ENCODE assay signal across 16 cellular contexts in the genomic region with DNA sequence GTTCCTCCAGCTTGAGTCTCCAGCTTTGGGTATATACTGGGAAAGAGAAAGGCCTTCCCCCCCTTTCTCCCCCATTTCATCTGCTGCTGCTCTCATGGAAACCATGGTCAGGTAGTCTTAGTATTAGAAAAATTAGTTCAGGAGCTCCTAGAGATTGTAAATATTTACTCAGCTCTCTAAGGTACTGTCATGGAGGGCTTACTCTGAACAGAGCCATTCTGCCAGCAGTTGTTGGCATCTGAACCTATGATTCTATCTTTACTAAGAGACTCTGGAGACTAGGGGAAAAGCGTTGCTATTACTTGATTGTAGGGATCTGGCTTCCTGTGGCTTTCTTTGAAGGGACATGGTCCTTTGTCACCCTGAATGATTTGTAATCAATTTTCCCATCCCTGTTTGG. TPM values are rescaled to one million over a fixed set of nuclear protein-coding genes. Genes with fewer than 3 reads are reported as not detected.
DNase-seq lines count a peak whose midpoint lies in the region; ATAC-seq and TF ChIP-seq lines count a peak whose summit lies in the region.
"Had no signal": no experiment of that assay in that cellular context is flagged by ENCODE, and none has a peak within 500 bp of the region (broad histone marks: within the 10 kb centered on the region; RNA-seq: fewer than 3 reads in every experiment).

No MANE protein-coding gene starts in this region.

- H3K4me1 ChIP-seq in ascending aorta (peaks cover 4 to 51% of the 10 kb centered on the region in 2 donors), SJCRH30 (no peaks in the 10 kb centered on the region)

- no peak overlapping the region for H3K4me3 Mint-ChIP-seq in osteocyte (ENCODE audit: unreplicated experiment)
- H3K4me3 Mint-ChIP-seq: CD4-positive, alpha-beta T cell had no signal

- no peak for ATAC-seq in HG03159 (IDR thresholded peaks at IDR 0.05; ENCODE audit: unreplicated experiment)

- DNase-seq in DMS153 treated with DMSO at 0.1 percent for 48 hours (lab: John Stamatoyannopoulos, UW; ENCODE audit: unreplicated experiment) (peak; percentile 67), MG63 (peak; percentile 30), ascending aorta (ENCODE audit: low spot score in 2 of 2) (no peak), osteocyte (ENCODE audit: extremely low spot score, unreplicated experiment) (no peak), SJCRH30 (no peak), OCI-M2 (lab: John Stamatoyannopoulos, UW; ENCODE audit: unreplicated experiment) (no peak), posterior vena cava (ENCODE audit: low spot score) (no peak)
- DNase-seq: activated CD8-positive, alpha-beta memory T cell treated with anti-CD3 and anti-CD28 coated beads for 24 hours; activated naive CD4-positive, alpha-beta T cell treated with anti-CD3 and anti-CD28 coated beads, Interleukin-2, amount 50 U/mL, for 16 hours; CD4-positive, alpha-beta T cell; cerebellar nuclear complex; GDM1; NCI-H187 treated with DMSO at 0.1 percent for 48 hours had no signal

- H3K36me3 Mint-ChIP-seq in osteocyte (ENCODE audit: unreplicated experiment) = no peaks in the 10 kb centered on the region

- H3K27ac Mint-ChIP-seq in osteocyte (ENCODE audit: unreplicated experiment) = peak overlapping the region; percentile 9
- H3K27ac Mint-ChIP-seq: CD4-positive, alpha-beta T cell had no signal

- no peaks in the 10 kb centered on the region for H3K9me3 Mint-ChIP-seq in osteocyte (ENCODE audit: unreplicated experiment)
- H3K9me3 Mint-ChIP-seq: CD4-positive, alpha-beta T cell had no signal

- H3K27me3 ChIP-seq in MG63 (no peaks in the 10 kb centered on the region), ascending aorta (no peaks in the 10 kb centered on the region), SJCRH30 (no peaks in the 10 kb centered on the region)

- intact Hi-C loops in ascending aorta (cut with DNase I) (no loop called here), posterior vena cava (cut with DNase I) (no loop called here)

- peaks cover 19% of the 10 kb centered on the region for H3K4me1 Mint-ChIP-seq in osteocyte (ENCODE audit: unreplicated experiment)

- TF ChIP-seq CTCF in ascending aorta (IDR thresholded peaks at IDR 0.05) (no peak), osteocyte (IDR thresholded peaks at IDR 0.05) (no peak)

- H3K27me3 Mint-ChIP-seq in osteocyte (ENCODE audit: unreplicated experiment) = no peaks in the 10 kb centered on the region
- H3K27me3 Mint-ChIP-seq: CD4-positive, alpha-beta T cell had no signal

- H3K4me3 ChIP-seq in MG63 (no peak overlapping the region), ascending aorta (no peak overlapping the region), SJCRH30 (no peak overlapping the region)

- peak overlapping the region; percentile 57 to 64 for H3K27ac ChIP-seq in ascending aorta
- H3K27ac ChIP-seq in SJCRH30 = no peak overlapping the region
- H3K27ac ChIP-seq: epithelial cell of prostate had no signal

- peaks cover 47% of the 10 kb centered on the region for H3K36me3 ChIP-seq in MG63
- peaks cover 0 to 1% of the 10 kb centered on the region in 2 donors for H3K36me3 ChIP-seq in ascending aorta
- H3K36me3 ChIP-seq in SJCRH30 = no peaks in the 10 kb centered on the region

- H3K9me3 ChIP-seq in MG63 (no peaks in the 10 kb centered on the region), ascending aorta (no peaks in the 10 kb centered on the region), SJCRH30 (replicated peaks) (no peaks in the 10 kb centered on the region)

RNA-seq across cellular contexts. Expression of a gene that starts 6.1 kb away (rescaled TPM):
- total RNA-seq in MG63 (2014; rRNA removed; shearing (Covaris generic); ENCODE audit: low replicate concordance) = 22.4 and 29.4 TPM in 2 replicates
- total RNA-seq in ascending aorta = 55.9 TPM
- total RNA-seq in osteocyte = 62.7 and 65.9 TPM in 2 replicates
- 25.9 and 28.5 TPM in 2 replicates for total RNA-seq in SJCRH30 (2014; rRNA removed; shearing (Covaris generic))
- 10 to 100 TPM; 41.4 to 49.0 TPM for total RNA-seq in posterior vena cava

RNA-seq across cellular contexts. Expression of a gene that starts 41.2 kb away (rescaled TPM):
- total RNA-seq in MG63 (2014; rRNA removed; shearing (Covaris generic); ENCODE audit: low replicate concordance) = 1.3 and 3.3 TPM in 2 replicates
- total RNA-seq in ascending aorta (315 TPM), osteocyte (9.9 and 11.9 TPM in 2 replicates), posterior vena cava (10 to 100 TPM; 60.5 to 64.5 TPM)
- 1.6 and 2.1 TPM in 2 replicates for total RNA-seq in SJCRH30 (2014; rRNA removed; shearing (Covaris generic))

RNA-seq across cellular contexts. Expression of a gene that starts 55.5 kb away (rescaled TPM):
- 0.33 TPM in 1 of 2 replicates, not detected in the other for total RNA-seq in MG63 (2014; rRNA removed; shearing (Covaris generic); ENCODE audit: low replicate concordance)
- total RNA-seq in ascending aorta = 187 TPM
- 0.16 TPM in 1 of 2 replicates, not detected in the other for total RNA-seq in osteocyte
- 0.06 TPM in 1 of 2 replicates, not detected in the other for total RNA-seq in SJCRH30 (2014; rRNA removed; shearing (Covaris generic))
- 100 to 1,000 TPM; 107 to 119 TPM for total RNA-seq in posterior vena cava
- total RNA-seq: CD4-positive, alpha-beta T cell; T-helper 1 cell treated with Interleukin-12 subunit alpha and Interleukin-12 subunit beta and Interleukin-4 antibody, amounts not matched to agents 30 ng/mL and 1 ng/mL, for 36 hours had no signal

Comparison
In these comparisons a context has a peak if more than half of its experiments do, and no peak if none do; other contexts are left out.
1. DNase-seq: peak in DMS153 treated with DMSO at 0.1 percent for 48 hours (single experiment) and MG63 (single experiment); none in ascending aorta (0 of 2), osteocyte (single experiment), SJCRH30 (0 of 2), OCI-M2 (single experiment) and posterior vena cava (single experiment).
2. RNA of a gene that starts 55.5 kb away (total RNA-seq): 187 TPM in ascending aorta (single experiment) and 107 to 119 TPM in posterior vena cava; 0.33 TPM in MG63, 0.16 TPM in osteocyte and 0.06 TPM in SJCRH30; every median in the first group is over 10 times any median in the second.